In the genomic region with DNA sequence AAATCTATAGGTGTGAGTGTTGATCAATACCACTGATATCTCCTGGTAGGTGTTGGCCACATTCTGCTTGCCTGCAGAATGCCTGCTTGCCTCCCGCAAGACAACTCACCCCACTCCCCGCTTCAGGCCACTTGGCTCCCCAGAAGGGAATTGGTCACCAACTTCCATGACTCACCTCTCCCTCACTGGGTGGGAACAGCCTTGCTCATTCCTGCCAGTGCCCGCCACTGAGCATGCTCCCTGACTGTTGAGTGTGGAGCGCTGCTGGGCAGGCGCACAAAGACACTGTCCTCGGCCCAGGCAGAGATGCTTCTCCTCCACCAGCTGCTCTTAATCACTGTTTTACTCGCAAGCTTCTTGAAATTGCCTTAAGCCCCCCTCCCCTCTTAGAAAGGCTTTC, we compare ENCODE assay signal across 17 cellular contexts. TPM values are rescaled to one million over a fixed set of nuclear protein-coding genes. Genes with fewer than 3 reads are reported as not detected.
DNase-seq lines count a peak whose midpoint lies in the region; ATAC-seq and TF ChIP-seq lines count a peak whose summit lies in the region.
"Had no signal": no experiment of that assay in that cellular context is flagged by ENCODE, and none has a peak within 500 bp of the region (broad histone marks: within the 10 kb centered on the region; RNA-seq: fewer than 3 reads in every experiment).

No MANE protein-coding gene starts in this region.

- intact Hi-C loops in esophagus squamous epithelium (cut with DNase I): no loop called here

- POLR2A ChIA-PET in RWPE1 (lab: Yijun Ruan, JAX; ENCODE audit: low non-redundant PET): no interaction called here

- DNase-seq in NCI-H1417 (lab: John Stamatoyannopoulos, UW) (peak in 2 of 3 experiments; percentile 48 to 60), NCI-H1417 treated with DMSO at 0.1 percent for 48 hours (lab: John Stamatoyannopoulos, UW) (no peak), RWPE1 (ENCODE audit: low spot score) (peak; percentile 85), esophagus squamous epithelium (lab: John Stamatoyannopoulos, UW) (no peak), ureter (ENCODE audit: low spot score) (peak; percentile 72), superior temporal gyrus (ENCODE audit: extremely low spot score) (no peak), activated T-cell treated with anti-CD3 and anti-CD28 coated beads for 4 hours (no peak)
- DNase-seq: activated B cell treated with CpG ODN at 0.5 μM for 24 hours, colonic mucosa, heart left ventricle, KBM-7, NCI-H1436, occipital lobe had no signal

- no peaks in the 10 kb centered on the region for H3K36me3 ChIP-seq in esophagus squamous epithelium
- H3K36me3 ChIP-seq in gastroesophageal sphincter: no peaks in the 10 kb centered on the region
- H3K36me3 ChIP-seq: ascending aorta, colonic mucosa, heart left ventricle, tibial nerve had no signal

- WGBS in esophagus squamous epithelium, 2 donors: 39 to 60% methylated on average over 7 of the region's 7 CpGs
- WGBS in gastroesophageal sphincter (ENCODE audit: low coverage in 1 of 2), 2 donors: 84 to 89% methylated on average over 4 to 5 of the region's 7 CpGs

- CTCF ChIA-PET in RWPE1 (lab: Yijun Ruan, JAX): interaction anchor here (5.3 kb wide), 1 partner anchor 135 kb away, joined by 38 read pairs; no protein-coding TSS in a partner anchor

- H3K4me1 ChIP-seq in esophagus squamous epithelium: peaks cover 0 to 36% (median 0%) of the 10 kb centered on the region in 3 donors
- H3K4me1 ChIP-seq in gastroesophageal sphincter: no peaks in the 10 kb centered on the region
- H3K4me1 ChIP-seq: ascending aorta, colonic mucosa, heart left ventricle, tibial nerve had no signal

- no peaks in the 10 kb centered on the region for H3K27me3 ChIP-seq in esophagus squamous epithelium
- H3K27me3 ChIP-seq in gastroesophageal sphincter: no peaks in the 10 kb centered on the region
- H3K27me3 ChIP-seq: ascending aorta, colonic mucosa, heart left ventricle, tibial nerve had no signal

- peak overlapping the region in 3 of 4 donors; percentile 9 to 30 (median 21) for H3K4me3 ChIP-seq in esophagus squamous epithelium
- no peak overlapping the region for H3K4me3 ChIP-seq in gastroesophageal sphincter
- H3K4me3 ChIP-seq: ascending aorta, colonic mucosa, GM12878, heart left ventricle, tibial nerve had no signal

- no peak for TF ChIP-seq EP300 in gastroesophageal sphincter (IDR thresholded peaks at IDR 0.05)

- TF ChIP-seq POLR2A in esophagus squamous epithelium (IDR thresholded peaks at IDR 0.05) (no peak), gastroesophageal sphincter (IDR thresholded peaks at IDR 0.05) (no peak)

- ATAC-seq in gastroesophageal sphincter: no peak
- ATAC-seq: GM12878, heart left ventricle had no signal

- H3K27ac ChIP-seq in RWPE1 (no peak overlapping the region), esophagus squamous epithelium (peak overlapping the region; percentile 76 to 91 (median 82)), gastroesophageal sphincter (no peak overlapping the region)
- H3K27ac ChIP-seq: ascending aorta, colonic mucosa, heart left ventricle, tibial nerve had no signal

- no peak for TF ChIP-seq CTCF in RWPE1 (conservative IDR thresholded peaks at IDR 0.05; ENCODE audit: low read depth)
- no peak for TF ChIP-seq CTCF in esophagus squamous epithelium (IDR thresholded peaks at IDR 0.05)
- TF ChIP-seq CTCF in gastroesophageal sphincter (IDR thresholded peaks at IDR 0.05): no peak

- H3K9me3 ChIP-seq in esophagus squamous epithelium: no peaks in the 10 kb centered on the region
- H3K9me3 ChIP-seq in gastroesophageal sphincter: no peaks in the 10 kb centered on the region
- H3K9me3 ChIP-seq: ascending aorta, colonic mucosa, heart left ventricle, tibial nerve had no signal

RNA-seq across cellular contexts. Expression of a gene that starts 57.3 kb away (rescaled TPM):
- total RNA-seq in esophagus squamous epithelium (10 to 100 TPM in 3 of 4 donors, 1 to 10 TPM in 1; 9.4 to 15.6 (median 13.6) TPM), ureter (11.0 TPM), gastroesophageal sphincter (10 to 100 TPM; 22.5 to 31.8 (median 27.8) TPM)

Comparison
In these comparisons a context has a peak if more than half of its experiments do, and no peak if none do; other contexts are left out.
1. DNase-seq: peak in NCI-H1417 (2 of 3), RWPE1 (single experiment) and ureter (single experiment); none in NCI-H1417 treated with DMSO at 0.1 percent for 48 hours (single experiment), esophagus squamous epithelium (single experiment), superior temporal gyrus (single experiment) and activated T-cell treated with anti-CD3 and anti-CD28 coated beads for 4 hours (single experiment).
2. H3K27ac ChIP-seq: peak in esophagus squamous epithelium (4 of 4); none in RWPE1 (single experiment) and gastroesophageal sphincter (0 of 4).
3. H3K4me3 ChIP-seq: peak in esophagus squamous epithelium (3 of 4); none in gastroesophageal sphincter (0 of 2).